Comparison of ENCODE assay signal across 8 cellular contexts in the genomic region with DNA sequence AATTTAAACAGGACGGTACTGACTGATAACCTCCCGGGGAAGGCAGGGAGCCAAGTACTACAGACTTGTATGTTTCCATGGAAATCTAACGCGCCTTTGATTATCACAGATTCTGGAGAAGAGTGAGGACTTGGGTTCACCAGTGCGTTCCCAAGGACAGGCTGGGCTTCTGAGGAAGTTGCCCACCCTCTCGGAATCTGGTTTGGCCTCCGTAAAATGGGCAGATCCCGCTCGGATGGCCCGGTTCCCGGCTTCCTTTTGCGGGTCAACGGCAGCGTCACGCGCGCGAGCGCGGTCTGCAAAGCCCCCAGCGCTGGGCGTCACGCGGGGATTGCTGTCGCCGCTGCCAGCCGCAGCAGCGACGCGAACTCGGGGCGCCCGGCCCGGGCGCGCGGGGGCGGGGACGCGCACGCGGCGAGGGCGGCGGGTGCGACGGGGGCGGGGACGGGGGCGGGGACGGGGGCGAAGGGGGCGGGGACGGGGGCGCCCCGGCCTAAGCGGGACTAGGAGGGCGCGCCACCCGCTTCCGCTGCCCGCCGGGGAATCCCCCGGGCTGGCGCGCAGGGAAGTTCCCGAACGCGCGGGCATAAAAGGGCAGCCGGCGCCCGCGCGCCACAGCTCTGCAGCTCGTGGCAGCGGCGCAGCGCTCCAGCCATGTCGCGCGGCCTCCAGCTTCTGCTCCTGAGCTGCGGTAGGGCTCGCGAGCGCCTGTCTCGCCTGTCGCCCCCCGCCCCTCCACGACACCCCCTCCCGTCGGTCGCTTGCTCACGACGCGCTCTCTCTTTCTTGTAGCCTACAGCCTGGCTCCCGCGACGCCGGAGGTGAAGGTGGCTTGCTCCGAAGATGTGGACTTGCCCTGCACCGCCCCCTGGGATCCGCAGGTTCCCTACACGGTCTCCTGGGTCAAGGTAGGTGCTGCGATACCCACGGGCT. TPM values are rescaled to one million over a fixed set of nuclear protein-coding genes. Genes with fewer than 3 reads are reported as not detected.
DNase-seq lines count a peak whose midpoint lies in the region; ATAC-seq and TF ChIP-seq lines count a peak whose summit lies in the region.

A gene with protein sequence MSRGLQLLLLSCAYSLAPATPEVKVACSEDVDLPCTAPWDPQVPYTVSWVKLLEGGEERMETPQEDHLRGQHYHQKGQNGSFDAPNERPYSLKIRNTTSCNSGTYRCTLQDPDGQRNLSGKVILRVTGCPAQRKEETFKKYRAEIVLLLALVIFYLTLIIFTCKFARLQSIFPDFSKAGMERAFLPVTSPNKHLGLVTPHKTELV (plus strand): TSS at position 615 of the 933 bp plus-strand sequence. CDS start 40 bp downstream, at position 655.

- H3K4me3 Mint-ChIP-seq in CD8-positive, alpha-beta memory T cell = peak within 1 kb of the TSS; percentile 91 to 97 (median 93)
- H3K4me3 Mint-ChIP-seq in activated T-helper 17 cell treated with anti-CD3 and anti-CD28 coated beads, Interleukin-2, amount 50 U/mL, for 72 hours = peak within 1 kb of the TSS; percentile 99

- H3K36me3 ChIP-seq in CD8-positive, alpha-beta memory T cell (ENCODE audit: insufficient read depth, low read length) = no peaks in the 10 kb centered on the region
- no peaks in the 10 kb centered on the region for H3K36me3 ChIP-seq in neuron (ENCODE audit: insufficient read depth, low read length)

- peak; percentile 15 for TF ChIP-seq CTCF in foreskin fibroblast (IDR thresholded peaks at IDR 0.05; ENCODE audit: low read depth, low read length)

- H3K27me3 Mint-ChIP-seq in CD8-positive, alpha-beta memory T cell = peaks cover 0 to 4% of the 10 kb centered on the region in 2 donors
- H3K27me3 Mint-ChIP-seq in activated T-helper 17 cell treated with anti-CD3 and anti-CD28 coated beads, Interleukin-2, amount 50 U/mL, for 72 hours = no peaks in the 10 kb centered on the region

- ATAC-seq in GM19351 (IDR thresholded peaks at IDR 0.05; ENCODE audit: unreplicated experiment) = peak; percentile 53
- ATAC-seq in HG03565 (IDR thresholded peaks at IDR 0.05; ENCODE audit: unreplicated experiment) = peak; percentile 39
- ATAC-seq in activated T-helper 17 cell treated with anti-CD3 and anti-CD28 coated beads, Interleukin-2, amount 50 U/mL, for 72 hours (replicated peaks) = peak; percentile 79

- no peaks in the 10 kb centered on the region for H3K9me3 ChIP-seq in CD8-positive, alpha-beta memory T cell (ENCODE audit: low read length)
- no peaks in the 10 kb centered on the region for H3K9me3 ChIP-seq in neuron (ENCODE audit: low read length)

- no peaks in the 10 kb centered on the region for H3K9me3 Mint-ChIP-seq in CD8-positive, alpha-beta memory T cell
- H3K9me3 Mint-ChIP-seq in activated T-helper 17 cell treated with anti-CD3 and anti-CD28 coated beads, Interleukin-2, amount 50 U/mL, for 72 hours = no peaks in the 10 kb centered on the region

- H3K4me3 ChIP-seq in CD8-positive, alpha-beta memory T cell (ENCODE audit: low read length) = peak within 1 kb of the TSS; percentile 88
- H3K4me3 ChIP-seq in foreskin fibroblast (ENCODE audit: low read depth in 1 of 2, low read length in 2 of 2) = peak within 1 kb of the TSS; percentile 47 to 70
- H3K4me3 ChIP-seq in neuron (ENCODE audit: low read length) = peak within 1 kb of the TSS; percentile 86

- peak within 1 kb of the TSS; percentile 85 to 97 (median 96) for H3K27ac Mint-ChIP-seq in CD8-positive, alpha-beta memory T cell
- peak within 1 kb of the TSS; percentile 97 for H3K27ac Mint-ChIP-seq in activated T-helper 17 cell treated with anti-CD3 and anti-CD28 coated beads, Interleukin-2, amount 50 U/mL, for 72 hours

- DNase-seq in CD8-positive, alpha-beta memory T cell = peak; percentile 82 to 90 (median 86)
- DNase-seq in RKO (ENCODE audit: low spot score) (peak; percentile 71), foreskin fibroblast (peak; percentile 51 to 73), substantia nigra (lab: John Stamatoyannopoulos, UW) (peak in 37 of 49 donors; percentile 11 to 84 (median 48))

- POLR2A ChIA-PET in CD8-positive, alpha-beta memory T cell (lab: Charles Lee) = interaction anchor here (0.9 to 1.4 kb wide), 2 partner anchors 10 to 42 kb away, joined by 4 read pairs; no protein-coding TSS in a partner anchor

- CTCF ChIA-PET in CD8-positive, alpha-beta memory T cell (lab: Charles Lee) = interaction anchor here (1.1 to 1.3 kb wide), 2 partner anchors 50 to 209 kb away, joined by 3 to 5 read pairs; no protein-coding TSS in a partner anchor

- H3K4me1 Mint-ChIP-seq in CD8-positive, alpha-beta memory T cell = peaks cover 34 to 51% (median 50%) of the 10 kb centered on the region in 3 donors
- H3K4me1 Mint-ChIP-seq in activated T-helper 17 cell treated with anti-CD3 and anti-CD28 coated beads, Interleukin-2, amount 50 U/mL, for 72 hours = peaks cover 31% of the 10 kb centered on the region

- H3K4me1 ChIP-seq in CD8-positive, alpha-beta memory T cell (ENCODE audit: insufficient read depth, low read length) = peaks cover 14% of the 10 kb centered on the region
- H3K4me1 ChIP-seq in neuron (ENCODE audit: insufficient read depth, low read length) = no peaks in the 10 kb centered on the region

- H3K27ac ChIP-seq in CD8-positive, alpha-beta memory T cell (ENCODE audit: low read depth, low read length) = peak within 1 kb of the TSS; percentile 76
- peak within 1 kb of the TSS; percentile 64 for H3K27ac ChIP-seq in substantia nigra (ENCODE audit: low read depth, low read length, poor library complexity, severe bottlenecking)

- peak within 1 kb of the TSS; percentile 92 for H2AFZ ChIP-seq in neuron (ENCODE audit: low read depth, low read length)

- peaks cover 0 to 19% (median 10%) of the 10 kb centered on the region in 3 donors for H3K36me3 Mint-ChIP-seq in CD8-positive, alpha-beta memory T cell
- peaks cover 47% of the 10 kb centered on the region for H3K36me3 Mint-ChIP-seq in activated T-helper 17 cell treated with anti-CD3 and anti-CD28 coated beads, Interleukin-2, amount 50 U/mL, for 72 hours (ENCODE audit: low read depth)

- H3K27me3 ChIP-seq in CD8-positive, alpha-beta memory T cell (ENCODE audit: insufficient read depth, low read length, poor library complexity, severe bottlenecking) = no peaks in the 10 kb centered on the region
- H3K27me3 ChIP-seq in neuron (ENCODE audit: insufficient read depth, low read length) = no peaks in the 10 kb centered on the region

RNA-seq across cellular contexts. Expression of the gene that starts here (rescaled TPM):
- total RNA-seq in CD8-positive, alpha-beta memory T cell = 10 to 100 TPM; 53.3 to 56.2 TPM
- 3.2 TPM for polyA plus RNA-seq in CD8-positive, alpha-beta memory T cell
- 10 to 100 TPM; 12.3 to 14.9 TPM for total RNA-seq in activated T-helper 17 cell treated with anti-CD3 and anti-CD28 coated beads, Interleukin-2, amount 50 U/mL, for 72 hours

Comparison
In these comparisons a context has a peak if more than half of its experiments do, and no peak if none do; other contexts are left out.
1. Peak in every context shown above with its lines: DNase-seq, ATAC-seq, H3K4me3 ChIP-seq and H3K27ac ChIP-seq.